ENCODE assay signal across 12 cellular contexts in genomic region chr10:48607356-48608278, GRCh38. TPM values are rescaled to one million over a fixed set of nuclear protein-coding genes. Genes with fewer than 3 reads are reported as not detected.
DNase-seq lines count a peak whose midpoint lies in the region; ATAC-seq and TF ChIP-seq lines count a peak whose summit lies in the region.
"Had no signal": no experiment of that assay in that cellular context is flagged by ENCODE, and none has a peak within 500 bp of the region (broad histone marks: within the 10 kb centered on the region; RNA-seq: fewer than 3 reads in every experiment).

No MANE protein-coding gene starts in this region.

- no peak overlapping the region for H3K14ac ChIP-seq in trophoblast cell (ENCODE audit: low read length)

- 66 to 70% methylated on average over 6 of the region's 6 CpGs for WGBS in lung, 2 donors
- WGBS in trophoblast cell (ENCODE audit: extremely low coverage, insufficient coverage, insufficient read length), result no CpG with 5 or more reads among the region's 6 CpGs

- H3K4me2 ChIP-seq in trophoblast cell (ENCODE audit: low read length), result no peak overlapping the region

- no peak overlapping the region for H2BK120ac ChIP-seq in trophoblast cell (ENCODE audit: insufficient read depth, low read length, poor library complexity)

- H3K27ac ChIP-seq in RWPE2 (ENCODE audit: poor library complexity, severe bottlenecking), result peak overlapping the region; percentile 16
- no peak overlapping the region for H3K27ac ChIP-seq in lung (ENCODE audit: low read depth in 1 of 2, low read length in 1 of 2)
- no peak overlapping the region for H3K27ac ChIP-seq in trophoblast cell (ENCODE audit: low read depth, low read length)

- no peak overlapping the region for H3K18ac ChIP-seq in trophoblast cell (ENCODE audit: low read length)

- no peak overlapping the region for H3K23ac ChIP-seq in trophoblast cell (ENCODE audit: low read length)

- H2BK12ac ChIP-seq in trophoblast cell (ENCODE audit: low read length), result no peak overlapping the region

- no peak overlapping the region for H4K12ac ChIP-seq in trophoblast cell (ENCODE audit: low read depth, low read length)

- no peaks in the 10 kb centered on the region for H3K79me2 ChIP-seq in trophoblast cell (ENCODE audit: control insufficient read depth, insufficient read depth, low read length, poor library complexity)

- no peaks in the 10 kb centered on the region for H3K36me3 ChIP-seq in RWPE2 (ENCODE audit: low read depth)
- H3K36me3 ChIP-seq in lung (ENCODE audit: control insufficient read depth in 2 of 2, insufficient read depth in 2 of 2, low read length in 2 of 2), result no peaks in the 10 kb centered on the region
- H3K36me3 ChIP-seq in trophoblast cell (ENCODE audit: control insufficient read depth in 1 of 2, insufficient read depth in 2 of 2, low read length in 2 of 2), result no peaks in the 10 kb centered on the region
- H3K36me3 ChIP-seq: HAP-1 had no signal

- H3K4me1 ChIP-seq in RWPE2 (ENCODE audit: insufficient read depth, poor library complexity, severe bottlenecking), result peaks cover 8% of the 10 kb centered on the region
- no peaks in the 10 kb centered on the region for H3K4me1 ChIP-seq in lung (ENCODE audit: control insufficient read depth in 2 of 2, insufficient read depth in 2 of 2, low read length in 2 of 2)
- H3K4me1 ChIP-seq in trophoblast cell (ENCODE audit: control insufficient read depth in 1 of 2, insufficient read depth in 2 of 2, low read length in 2 of 2), result peaks cover 7 to 10% of the 10 kb centered on the region in 2 experiments
- H3K4me1 ChIP-seq: HAP-1 had no signal

- no peak overlapping the region for H2AK5ac ChIP-seq in trophoblast cell (ENCODE audit: low read length)

- no peak overlapping the region for H2AFZ ChIP-seq in trophoblast cell (ENCODE audit: insufficient read depth, low read length, poor library complexity)

- H4K8ac ChIP-seq in trophoblast cell (ENCODE audit: low read depth, low read length), result no peak overlapping the region

- ATAC-seq in RWPE2 (ENCODE audit: low read depth) (no peak), lung (ENCODE audit: insufficient read depth, low FRiP score) (no peak), HG02870 (IDR thresholded peaks at IDR 0.05; ENCODE audit: unreplicated experiment) (no peak)

- no peak overlapping the region for H3K9ac ChIP-seq in trophoblast cell (ENCODE audit: low read length)

- H2BK5ac ChIP-seq in trophoblast cell (ENCODE audit: low read depth, low read length, poor library complexity), result no peak overlapping the region

- DNase-seq in Ammon's horn (ENCODE audit: low spot score), result peak; percentile 1
- DNase-seq in EH (ENCODE audit: low read depth), result peak; percentile 63
- DNase-seq in RWPE2 (ENCODE audit: low spot score), result no peak
- peak; percentile 23 for DNase-seq in lung (ENCODE audit: low spot score)
- DNase-seq in germinal center (ENCODE audit: low spot score), result no peak
- no peak for DNase-seq in trophoblast cell
- no peak for DNase-seq in inferior parietal cortex (ENCODE audit: extremely low spot score)
- DNase-seq: NCI-H446 treated with DMSO at 0.1 percent for 48 hours, nucleus accumbens had no signal

- H3K79me1 ChIP-seq in trophoblast cell (ENCODE audit: low read length), result no peaks in the 10 kb centered on the region

- TF ChIP-seq CTCF in RWPE2 (IDR thresholded peaks at IDR 0.05; ENCODE audit: poor library complexity, severe bottlenecking) (no peak), lung (IDR thresholded peaks at IDR 0.05; ENCODE audit: control extremely low read depth, extremely low read depth) (no peak)

- H3K4me3 ChIP-seq in RWPE2 (ENCODE audit: severe bottlenecking), result no peak overlapping the region
- H3K4me3 ChIP-seq in lung, result no peak overlapping the region
- no peak overlapping the region for H3K4me3 ChIP-seq in trophoblast cell (ENCODE audit: low read depth, low read length)
- H3K4me3 ChIP-seq: HAP-1 had no signal

- no peak overlapping the region for H3K4ac ChIP-seq in trophoblast cell (ENCODE audit: low read depth, low read length)

- no peak overlapping the region for H4K91ac ChIP-seq in trophoblast cell (ENCODE audit: low read depth, low read length)

- H3K9me3 ChIP-seq in RWPE2 (ENCODE audit: severe bottlenecking), result no peaks in the 10 kb centered on the region
- no peaks in the 10 kb centered on the region for H3K9me3 ChIP-seq in lung (ENCODE audit: control insufficient read depth in 2 of 2, insufficient read depth in 1 of 2, low read length in 1 of 2)
- H3K9me3 ChIP-seq in trophoblast cell (ENCODE audit: insufficient read depth, low read depth, low read length), result no peaks in the 10 kb centered on the region
- H3K9me3 ChIP-seq: Caco-2, HAP-1 had no signal

- no peaks in the 10 kb centered on the region for H3K27me3 ChIP-seq in RWPE2 (ENCODE audit: insufficient read depth, poor library complexity, severe bottlenecking)
- peaks cover 6% of the 10 kb centered on the region for H3K27me3 ChIP-seq in lung (ENCODE audit: control insufficient read depth, insufficient read depth)
- peaks cover 8% of the 10 kb centered on the region for H3K27me3 ChIP-seq in trophoblast cell (ENCODE audit: insufficient read depth, low read length)

RNA-seq across cellular contexts. Expression of gene ARHGAP22, which starts 2.7 kb away (rescaled TPM):
- 1 to 10 TPM; 4.9 to 6.9 TPM for total RNA-seq in lung
- polyA plus RNA-seq in lung, result 1 to 10 TPM; 3.2 to 3.3 TPM
- polyA plus RNA-seq in trophoblast cell (2013), result 0.18 and 0.36 TPM in 2 replicates

Comparison
In these comparisons a context has a peak if more than half of its experiments do, and no peak if none do; other contexts are left out.
1. DNase-seq: peak in Ammon's horn (single experiment), EH (single experiment) and lung (single experiment); none in RWPE2 (single experiment), germinal center (single experiment), trophoblast cell (0 of 2) and inferior parietal cortex (single experiment).